In the genomic region with DNA sequence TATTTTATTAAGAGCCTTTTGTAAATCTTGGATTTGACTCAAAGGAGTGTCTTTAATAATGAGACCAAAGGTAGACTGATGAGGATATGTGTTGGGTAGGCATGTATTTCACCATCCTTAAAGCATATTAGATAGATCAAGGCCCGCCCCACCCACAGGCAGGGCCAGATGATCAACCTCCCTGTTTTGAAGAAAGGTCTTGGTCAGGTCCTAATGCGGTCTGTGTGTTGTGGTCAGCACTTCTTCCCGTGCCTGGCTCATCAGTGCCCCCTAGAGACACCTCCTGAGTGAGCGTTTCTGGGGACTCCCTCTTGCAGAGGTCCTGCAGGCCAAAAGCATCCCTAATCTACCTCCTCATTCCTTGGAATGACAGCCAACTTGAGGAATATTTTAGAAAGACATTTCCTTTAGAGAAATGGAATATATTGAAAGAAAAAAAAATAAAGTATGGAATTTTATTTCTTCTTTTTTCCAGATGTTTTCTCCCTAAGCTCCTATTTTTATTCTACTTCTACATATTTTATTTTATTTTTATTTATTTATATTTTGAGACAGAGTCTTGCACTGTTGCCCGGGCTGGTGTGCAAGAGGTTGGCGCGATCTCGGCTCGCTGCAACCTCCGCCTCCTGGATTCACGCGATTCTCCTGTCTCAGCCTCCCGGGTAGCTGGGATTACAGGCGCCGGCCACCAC, we compare ENCODE assay signal across 8 cellular contexts. TPM values are rescaled to one million over a fixed set of nuclear protein-coding genes. Genes with fewer than 3 reads are reported as not detected.
DNase-seq lines count a peak whose midpoint lies in the region; ATAC-seq and TF ChIP-seq lines count a peak whose summit lies in the region.

No MANE protein-coding gene starts in this region.

- no TSS peak for BruUV-seq in Calu3 (replicated peaks; lab: Mats Ljungman, UMichigan)

- peak overlapping the region; percentile 6 for H3K4me3 Mint-ChIP-seq in Calu3 (ENCODE audit: low read depth, unreplicated experiment)

- DNase-seq in Calu3 (peak; percentile 97), GM19240 (ENCODE audit: insufficient read length, low spot score) (peak; percentile 34), NCI-H446 (lab: John Stamatoyannopoulos, UW) (peak; percentile 35 to 83), foreskin melanocyte (peak; percentile 67), non-pigmented ciliary epithelial cell (ENCODE audit: low read depth) (peak; percentile 72)
- DNase-seq in activated CD8-positive, alpha-beta memory T cell treated with anti-CD3 and anti-CD28 coated beads for 24 hours: peak; percentile 59

- CTCF ChIA-PET in Calu3 (lab: Charles Lee): interaction anchor here (0.7 to 2.1 kb wide), 18 partner anchors 8 to 360 kb away, joined by 3 to 10 read pairs (median 4); no protein-coding TSS in a partner anchor

- intact Hi-C loops in Calu3 (cut with micrococcal nuclease; ENCODE audit: unreplicated experiment): loop anchor here (1.0 to 2.0 kb wide), 5 partner anchors 87 to 360 kb away; a partner anchor contains a TSS

- H3K27ac Mint-ChIP-seq in Calu3 (ENCODE audit: unreplicated experiment): peak overlapping the region; percentile 99

- peaks cover 64% of the 10 kb centered on the region for H3K4me1 Mint-ChIP-seq in Calu3 (ENCODE audit: low read depth, unreplicated experiment)

- H3K9me3 Mint-ChIP-seq in Calu3 (ENCODE audit: low read depth, unreplicated experiment): no peaks in the 10 kb centered on the region

- H3K36me3 Mint-ChIP-seq in Calu3 (ENCODE audit: insufficient read depth, unreplicated experiment): peaks cover 67% of the 10 kb centered on the region

- TF ChIP-seq CTCF in Calu3 (IDR thresholded peaks at IDR 0.05; ENCODE audit: unreplicated experiment): peak; percentile 96

- no peaks in the 10 kb centered on the region for H3K27me3 Mint-ChIP-seq in Calu3 (ENCODE audit: unreplicated experiment)

- ATAC-seq in HG03139 (IDR thresholded peaks at IDR 0.05; ENCODE audit: unreplicated experiment) (peak; percentile 93), HG02970 (IDR thresholded peaks at IDR 0.05; ENCODE audit: low FRiP score, unreplicated experiment) (no peak)

RNA-seq across cellular contexts. Expression of a gene that starts 6.0 kb away (rescaled TPM):
- total RNA-seq in Calu3 (2022): 257 and 881 TPM in 2 replicates

Comparison
In these comparisons a context has a peak if more than half of its experiments do, and no peak if none do; other contexts are left out.
1. DNase-seq: peak in every context shown above with its lines; median percentile 97 in Calu3; 72 in non-pigmented ciliary epithelial cell; 67 in foreskin melanocyte; 59 in NCI-H446; 59 in activated CD8-positive, alpha-beta memory T cell treated with anti-CD3 and anti-CD28 coated beads for 24 hours; 34 in GM19240.